Comparison of ENCODE assay signal across 10 cellular contexts in the genomic region with DNA sequence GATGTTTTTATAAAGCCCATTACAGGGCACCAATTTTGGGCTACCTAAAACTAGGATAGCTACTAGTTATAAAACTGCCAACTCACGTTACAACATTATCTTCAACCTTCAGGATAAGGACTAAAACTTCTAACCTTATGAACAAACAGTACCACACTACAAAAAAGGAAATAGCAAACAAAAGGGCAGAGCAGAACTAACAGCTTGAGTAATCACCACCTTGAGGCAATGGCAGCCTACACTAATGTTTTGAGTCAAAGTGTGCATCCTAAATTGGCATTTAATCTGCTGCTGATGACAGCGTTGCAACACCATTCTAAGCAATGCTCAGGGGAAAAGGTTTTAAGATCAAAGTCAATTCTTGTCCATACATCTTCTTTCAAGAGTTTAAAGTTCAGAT. TPM values are rescaled to one million over a fixed set of nuclear protein-coding genes. Genes with fewer than 3 reads are reported as not detected.
A peak's percentile ranks its signal among the peaks of the same experiment; 100 is the strongest.
DNase-seq lines count a peak whose midpoint lies in the region; ATAC-seq, FAIRE-seq and TF ChIP-seq lines count a peak whose summit lies in the region.
"Had no signal": no experiment of that assay in that cellular context is flagged by ENCODE, and none has a peak within 500 bp of the region (broad histone marks: within the 10 kb centered on the region; RNA-seq: fewer than 3 reads in every experiment).

No MANE protein-coding gene starts in this region.

- ATAC-seq in CD8-positive, alpha-beta T cell: peak; percentile 38
- ATAC-seq in naive thymus-derived CD8-positive, alpha-beta T cell: no peak

- H3K4me3 ChIP-seq in CD8-positive, alpha-beta T cell (ENCODE audit: low read depth, low read length): no peak overlapping the region
- H3K4me3 ChIP-seq in LNCaP clone FGC (ENCODE audit: low read depth, low read length) (no peak overlapping the region), transverse colon (no peak overlapping the region)

- FAIRE-seq in RCC 7860 (lab: Jason Lieb, UNC): no peak

- H3K27me3 Mint-ChIP-seq in CD8-positive, alpha-beta T cell (ENCODE audit: low read depth): no peaks in the 10 kb centered on the region
- no peaks in the 10 kb centered on the region for H3K27me3 Mint-ChIP-seq in naive thymus-derived CD8-positive, alpha-beta T cell
- H3K27me3 Mint-ChIP-seq: dendritic cell treated with granulocyte-macrophage colony-stimulating factor and Interleukin-4, amounts not matched to agents 40 ng/mL and 50 ng/mL, for 4 days had no signal

- POLR2A ChIA-PET in CD8-positive, alpha-beta T cell (lab: Charles Lee): no interaction called here
- POLR2A ChIA-PET in naive thymus-derived CD8-positive, alpha-beta T cell (lab: Charles Lee): interaction anchor here (0.6 kb wide), 1 partner anchor 46 kb away, joined by 3 read pairs; no protein-coding TSS in a partner anchor

- no peak overlapping the region for H3K27ac ChIP-seq in CD8-positive, alpha-beta T cell (ENCODE audit: low read depth, low read length)
- H3K27ac ChIP-seq in angular gyrus (ENCODE audit: low read depth, low read length): peak overlapping the region; percentile 16
- no peak overlapping the region for H3K27ac ChIP-seq in transverse colon

- intact Hi-C loops in CD8-positive, alpha-beta T cell (cut with DNase I, micrococcal nuclease): loop anchor here in 1 of 2 experiments (5.0 kb wide), 1 partner anchor 51 kb away; no protein-coding TSS in a partner anchor
- intact Hi-C loops in transverse colon (cut with DNase I; ENCODE audit: low total_unique reads): no loop called here

- peaks cover 23% of the 10 kb centered on the region for H3K4me1 ChIP-seq in CD8-positive, alpha-beta T cell (ENCODE audit: insufficient read depth, low read length)
- peaks cover 16 to 26% (median 20%) of the 10 kb centered on the region in 4 donors for H3K4me1 ChIP-seq in transverse colon

- TF ChIP-seq POLR2A in transverse colon (IDR thresholded peaks at IDR 0.05): no peak

- H3K4me1 Mint-ChIP-seq in CD8-positive, alpha-beta T cell (ENCODE audit: low read depth): peaks cover 50% of the 10 kb centered on the region
- peaks cover 17 to 57% (median 48%) of the 10 kb centered on the region in 4 donors for H3K4me1 Mint-ChIP-seq in naive thymus-derived CD8-positive, alpha-beta T cell

- no peaks in the 10 kb centered on the region for H3K9me3 Mint-ChIP-seq in CD8-positive, alpha-beta T cell
- no peaks in the 10 kb centered on the region for H3K9me3 Mint-ChIP-seq in naive thymus-derived CD8-positive, alpha-beta T cell
- H3K9me3 Mint-ChIP-seq: dendritic cell treated with granulocyte-macrophage colony-stimulating factor and Interleukin-4, amounts not matched to agents 40 ng/mL and 50 ng/mL, for 4 days had no signal

- TF ChIP-seq CTCF in CD8-positive, alpha-beta T cell (IDR thresholded peaks at IDR 0.05): no peak
- TF ChIP-seq CTCF in LNCaP clone FGC (IDR thresholded peaks at IDR 0.05; ENCODE audit: control insufficient read depth, extremely low read depth, insufficient read depth): no peak
- TF ChIP-seq CTCF in transverse colon (IDR thresholded peaks at IDR 0.05): no peak

- CTCF ChIA-PET in CD8-positive, alpha-beta T cell (lab: Charles Lee): interaction anchor here (0.9 to 2.5 kb wide), 6 partner anchors 9 to 121 kb away, joined by 3 to 8 read pairs (median 4); partner anchors contain the start of gene PTP4A2

- DNase-seq in CD8-positive, alpha-beta T cell: no peak
- DNase-seq in LNCaP clone FGC (ENCODE audit: low read depth) (peak; percentile 22), D341Med (ENCODE audit: low spot score) (no peak), RCC 7860 (ENCODE audit: low spot score) (no peak), transverse colon (no peak)
- no peak for DNase-seq in naive thymus-derived CD8-positive, alpha-beta T cell
- DNase-seq in stimulated activated CD4-positive, alpha-beta T cell treated with anti-CD3 and anti-CD28 coated beads, Interleukin-1b, Interleukin-23, amount 100 ng/mL, for 48 hours: no peak
- DNase-seq: NCI-H1436 treated with DMSO at 0.1 percent for 48 hours had no signal

- in situ Hi-C loops in transverse colon (cut with MboI; ENCODE audit: low pct_ligation_motif_present in 1 of 4, low pct_unique_long_range_greater_than_20kb in 1 of 4, low sequenced_read_pairs in 3 of 4): no loop called here

- TF ChIP-seq EP300 in transverse colon (IDR thresholded peaks at IDR 0.05; ENCODE audit: low read depth): no peak

- peak overlapping the region; percentile 2 for H3K4me3 Mint-ChIP-seq in CD8-positive, alpha-beta T cell
- H3K4me3 Mint-ChIP-seq in naive thymus-derived CD8-positive, alpha-beta T cell: peak overlapping the region in 3 of 10 donors; percentile 1 to 45 (median 7)
- H3K4me3 Mint-ChIP-seq: dendritic cell treated with granulocyte-macrophage colony-stimulating factor and Interleukin-4, amounts not matched to agents 40 ng/mL and 50 ng/mL, for 4 days had no signal

- H3K27ac Mint-ChIP-seq in CD8-positive, alpha-beta T cell: peak overlapping the region; percentile 64
- peak overlapping the region; percentile 0 to 91 (median 28) for H3K27ac Mint-ChIP-seq in naive thymus-derived CD8-positive, alpha-beta T cell
- H3K27ac Mint-ChIP-seq: dendritic cell treated with granulocyte-macrophage colony-stimulating factor and Interleukin-4, amounts not matched to agents 40 ng/mL and 50 ng/mL, for 4 days had no signal

- H3K9me3 ChIP-seq in CD8-positive, alpha-beta T cell (ENCODE audit: low read length): no peaks in the 10 kb centered on the region
- H3K9me3 ChIP-seq in transverse colon: no peaks in the 10 kb centered on the region

- H3K27me3 ChIP-seq in CD8-positive, alpha-beta T cell (ENCODE audit: insufficient read depth, low read length): no peaks in the 10 kb centered on the region
- H3K27me3 ChIP-seq in transverse colon: no peaks in the 10 kb centered on the region

- WGBS in transverse colon (ENCODE audit: low coverage in 1 of 2), 2 donors: 48 to 65% methylated on average over 2 of the region's 2 CpGs

- peaks cover 90% of the 10 kb centered on the region for H3K36me3 Mint-ChIP-seq in CD8-positive, alpha-beta T cell
- peaks cover 9 to 98% (median 25%) of the 10 kb centered on the region in 3 donors for H3K36me3 Mint-ChIP-seq in naive thymus-derived CD8-positive, alpha-beta T cell

- H3K36me3 ChIP-seq in CD8-positive, alpha-beta T cell (ENCODE audit: insufficient read depth, low read length): peaks cover 32% of the 10 kb centered on the region
- peaks cover 0 to 56% (median 26%) of the 10 kb centered on the region in 4 donors for H3K36me3 ChIP-seq in transverse colon

RNA-seq across cellular contexts. Expression of gene PTP4A2, which starts 27.2 kb away (rescaled TPM):
- 100 to 1,000 TPM; 257 to 278 TPM for total RNA-seq in CD8-positive, alpha-beta T cell
- 100 to 1,000 TPM; 230 to 235 TPM for total RNA-seq in naive thymus-derived CD8-positive, alpha-beta T cell
- 100 to 1,000 TPM; 287 to 748 (median 546) TPM for polyA plus RNA-seq in naive thymus-derived CD8-positive, alpha-beta T cell
- 100 to 1,000 TPM in 3 of 4 donors, 10 to 100 TPM in 1; 58.9 to 251 (median 195) TPM for total RNA-seq in transverse colon
